ENCODE assay signal across 1 cellular context in genomic region chr1:25875154-25875855, GRCh38.
TF ChIP-seq lines count a peak whose summit lies in the region.

Gene PAQR7 (minus strand): TSS chr1:25875708. CDS start chr1:25863839, 11,869 bp downstream.

TF ChIP-seq in GM12878, 131 proteins besides CTCF, POLR2A, EP300 and RAD21 (continued from another document):
- TF ChIP-seq E2F8 (IDR thresholded peaks at IDR 0.05; ENCODE audit: low read depth, partially characterized antibody) (no peak), PKNOX1 (IDR thresholded peaks at IDR 0.05) (peak; percentile 14; the same call in 1 of the 2 replicates), TCF12 (IDR thresholded peaks at IDR 0.05; ENCODE audit: low read depth, low read length) (no peak), SMARCA5 (IDR thresholded peaks at IDR 0.05) (0 out of 2 replicates have a peak, but pooled peaks have one; percentile 17), BRCA1 (IDR thresholded peaks at IDR 0.05; ENCODE audit: low read depth, low read length) (no peak)
